In the genomic region with DNA sequence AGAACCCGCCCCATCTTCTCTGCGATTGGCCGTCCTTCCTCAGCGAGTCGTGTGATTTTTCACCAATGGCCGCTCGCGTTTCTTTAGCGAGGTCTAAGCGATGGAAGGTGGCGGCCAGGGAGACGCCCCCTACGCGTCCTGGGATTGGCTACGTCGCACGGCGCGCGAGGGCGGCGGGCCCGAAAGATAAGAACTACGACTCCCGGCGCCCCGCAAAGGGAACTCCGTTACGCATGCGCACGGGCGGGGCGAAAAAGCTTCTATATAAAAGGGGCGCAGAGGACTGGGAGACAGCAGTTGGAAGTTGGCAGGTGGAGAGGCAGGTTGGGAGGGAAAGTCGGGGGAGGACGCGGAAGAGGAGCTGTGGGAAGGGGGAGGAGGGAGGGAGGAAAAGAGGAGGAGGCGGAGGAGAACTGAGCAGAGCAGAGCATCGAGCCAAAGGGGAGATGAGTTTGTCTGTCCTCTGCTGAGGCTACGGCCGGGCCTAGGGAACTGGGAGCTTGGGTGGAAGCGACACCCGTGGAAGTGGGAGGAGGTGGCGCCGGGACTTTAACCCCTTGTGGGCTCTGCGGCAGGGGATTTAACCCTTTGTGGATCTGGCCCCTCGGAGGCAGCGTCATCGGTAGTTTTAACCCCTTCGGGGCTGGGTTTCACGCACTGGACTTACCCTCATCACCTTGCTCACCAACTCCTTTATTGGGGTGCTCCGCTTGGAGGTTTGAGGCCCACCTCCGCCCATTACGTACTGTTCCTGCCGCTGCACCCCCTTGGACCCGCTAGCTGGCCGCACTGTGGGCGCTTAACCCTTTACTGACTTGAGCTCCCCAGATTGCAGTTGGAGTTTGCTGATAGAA, we compare ENCODE assay signal across 1 cellular context.
TF ChIP-seq lines count a peak whose summit lies in the region.

A gene with protein sequence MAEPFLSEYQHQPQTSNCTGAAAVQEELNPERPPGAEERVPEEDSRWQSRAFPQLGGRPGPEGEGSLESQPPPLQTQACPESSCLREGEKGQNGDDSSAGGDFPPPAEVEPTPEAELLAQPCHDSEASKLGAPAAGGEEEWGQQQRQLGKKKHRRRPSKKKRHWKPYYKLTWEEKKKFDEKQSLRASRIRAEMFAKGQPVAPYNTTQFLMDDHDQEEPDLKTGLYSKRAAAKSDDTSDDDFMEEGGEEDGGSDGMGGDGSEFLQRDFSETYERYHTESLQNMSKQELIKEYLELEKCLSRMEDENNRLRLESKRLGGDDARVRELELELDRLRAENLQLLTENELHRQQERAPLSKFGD (plus strand): TSS at position 293 of the 854 bp plus-strand sequence. CDS start 716 bp downstream, outside the sequence.

TF ChIP-seq in WTC11, 78 proteins besides CTCF, POLR2A, EP300 and RAD21 (continued from another document):
- TF ChIP-seq, protein P1, sequence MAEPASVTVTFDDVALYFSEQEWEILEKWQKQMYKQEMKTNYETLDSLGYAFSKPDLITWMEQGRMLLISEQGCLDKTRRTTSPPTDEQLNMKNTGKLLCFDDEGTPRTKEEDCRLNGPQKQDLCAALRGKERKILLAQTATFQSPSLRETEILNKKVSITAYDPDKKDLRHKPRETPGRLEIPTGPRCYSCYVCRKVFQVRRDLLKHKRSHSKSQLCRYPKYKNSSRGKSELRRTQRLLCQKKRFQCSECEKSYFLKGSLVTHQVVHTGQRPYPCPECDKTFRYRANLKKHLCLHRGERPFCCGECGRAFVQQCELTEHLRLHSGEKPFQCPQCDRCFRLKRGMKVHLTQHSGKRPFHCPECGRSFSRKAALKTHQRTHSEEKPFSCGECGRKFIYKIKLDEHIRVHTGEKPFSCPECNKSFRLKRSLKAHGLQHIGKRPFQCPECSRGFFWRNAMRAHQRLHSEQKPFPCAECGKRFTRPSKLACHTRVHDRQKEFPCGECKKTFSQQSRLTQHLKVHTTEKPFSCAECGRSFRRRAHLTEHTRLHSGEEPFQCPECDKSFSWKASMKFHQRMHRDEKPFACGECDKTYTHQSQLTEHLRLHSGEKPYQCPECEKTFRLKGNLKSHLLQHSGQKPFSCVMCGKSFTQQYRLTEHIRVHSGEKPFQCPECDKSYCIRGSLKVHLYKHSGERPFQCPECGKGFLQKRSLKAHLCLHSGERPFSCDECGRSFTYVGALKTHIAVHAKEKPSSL (CRISPR knock-in tag; conservative IDR thresholded peaks at IDR 0.05), result peak; percentile 81; the same call in 1 of the 2 replicates
- TF ChIP-seq GABPB1 (CRISPR knock-in tag; IDR thresholded peaks at IDR 0.05) (peak; percentile 63), NFATC4 (CRISPR knock-in tag; IDR thresholded peaks at IDR 0.05) (peak; percentile 96), TEAD1 (CRISPR knock-in tag; IDR thresholded peaks at IDR 0.05) (peak; percentile 78), IRF2 (CRISPR knock-in tag; IDR thresholded peaks at IDR 0.05; ENCODE audit: borderline replicate concordance, low read depth) (no peak), MXD4 (CRISPR knock-in tag; IDR thresholded peaks at IDR 0.05; ENCODE audit: borderline replicate concordance) (no peak), NFE2L1 (CRISPR knock-in tag; IDR thresholded peaks at IDR 0.05) (peak; percentile 71; the same call in 1 of the 2 replicates), SMAD4 (CRISPR knock-in tag; IDR thresholded peaks at IDR 0.05) (no peak), OVOL2 (CRISPR knock-in tag; IDR thresholded peaks at IDR 0.05; ENCODE audit: borderline replicate concordance) (peak; percentile 78; the same call in 1 of the 2 replicates), ELF4 (CRISPR knock-in tag; IDR thresholded peaks at IDR 0.05; ENCODE audit: low read depth) (no peak), SP1 (CRISPR knock-in tag; conservative IDR thresholded peaks at IDR 0.05) (peak; percentile 77), GRHL2 (CRISPR knock-in tag; IDR thresholded peaks at IDR 0.05; ENCODE audit: insufficient replicate concordance, severe bottlenecking) (no peak), GTF2I (CRISPR knock-in tag; conservative IDR thresholded peaks at IDR 0.05) (no peak), SOX15 (CRISPR knock-in tag; IDR thresholded peaks at IDR 0.05) (peak; percentile 36), FOXP1 (CRISPR knock-in tag; IDR thresholded peaks at IDR 0.05; ENCODE audit: borderline replicate concordance) (peak; percentile 73; the same call in 1 of the 2 replicates)
- TF ChIP-seq, protein P2, sequence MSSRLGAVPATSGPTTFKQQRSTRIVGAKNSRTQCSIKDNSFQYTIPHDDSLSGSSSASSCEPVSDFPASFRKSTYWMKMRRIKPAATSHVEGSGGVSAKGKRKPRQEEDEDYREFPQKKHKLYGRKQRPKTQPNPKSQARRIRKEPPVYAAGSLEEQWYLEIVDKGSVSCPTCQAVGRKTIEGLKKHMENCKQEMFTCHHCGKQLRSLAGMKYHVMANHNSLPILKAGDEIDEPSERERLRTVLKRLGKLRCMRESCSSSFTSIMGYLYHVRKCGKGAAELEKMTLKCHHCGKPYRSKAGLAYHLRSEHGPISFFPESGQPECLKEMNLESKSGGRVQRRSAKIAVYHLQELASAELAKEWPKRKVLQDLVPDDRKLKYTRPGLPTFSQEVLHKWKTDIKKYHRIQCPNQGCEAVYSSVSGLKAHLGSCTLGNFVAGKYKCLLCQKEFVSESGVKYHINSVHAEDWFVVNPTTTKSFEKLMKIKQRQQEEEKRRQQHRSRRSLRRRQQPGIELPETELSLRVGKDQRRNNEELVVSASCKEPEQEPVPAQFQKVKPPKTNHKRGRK (CRISPR knock-in tag; IDR thresholded peaks at IDR 0.05; ENCODE audit: borderline replicate concordance), result no peak
- TF ChIP-seq, protein P3, sequence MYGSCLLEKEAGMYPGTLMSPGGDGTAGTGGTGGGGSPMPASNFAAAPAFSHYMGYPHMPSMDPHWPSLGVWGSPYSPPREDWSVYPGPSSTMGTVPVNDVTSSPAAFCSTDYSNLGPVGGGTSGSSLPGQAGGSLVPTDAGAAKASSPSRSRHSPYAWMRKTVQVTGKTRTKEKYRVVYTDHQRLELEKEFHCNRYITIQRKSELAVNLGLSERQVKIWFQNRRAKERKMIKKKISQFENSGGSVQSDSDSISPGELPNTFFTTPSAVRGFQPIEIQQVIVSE (CRISPR knock-in tag; IDR thresholded peaks at IDR 0.05; ENCODE audit: borderline replicate concordance), result peak; percentile 90
- TF ChIP-seq, protein P4, sequence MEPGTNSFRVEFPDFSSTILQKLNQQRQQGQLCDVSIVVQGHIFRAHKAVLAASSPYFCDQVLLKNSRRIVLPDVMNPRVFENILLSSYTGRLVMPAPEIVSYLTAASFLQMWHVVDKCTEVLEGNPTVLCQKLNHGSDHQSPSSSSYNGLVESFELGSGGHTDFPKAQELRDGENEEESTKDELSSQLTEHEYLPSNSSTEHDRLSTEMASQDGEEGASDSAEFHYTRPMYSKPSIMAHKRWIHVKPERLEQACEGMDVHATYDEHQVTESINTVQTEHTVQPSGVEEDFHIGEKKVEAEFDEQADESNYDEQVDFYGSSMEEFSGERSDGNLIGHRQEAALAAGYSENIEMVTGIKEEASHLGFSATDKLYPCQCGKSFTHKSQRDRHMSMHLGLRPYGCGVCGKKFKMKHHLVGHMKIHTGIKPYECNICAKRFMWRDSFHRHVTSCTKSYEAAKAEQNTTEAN (CRISPR knock-in tag; IDR thresholded peaks at IDR 0.05), result 0 out of 2 replicates have a peak, but pooled peaks have one; percentile 55
- TF ChIP-seq, protein P5, sequence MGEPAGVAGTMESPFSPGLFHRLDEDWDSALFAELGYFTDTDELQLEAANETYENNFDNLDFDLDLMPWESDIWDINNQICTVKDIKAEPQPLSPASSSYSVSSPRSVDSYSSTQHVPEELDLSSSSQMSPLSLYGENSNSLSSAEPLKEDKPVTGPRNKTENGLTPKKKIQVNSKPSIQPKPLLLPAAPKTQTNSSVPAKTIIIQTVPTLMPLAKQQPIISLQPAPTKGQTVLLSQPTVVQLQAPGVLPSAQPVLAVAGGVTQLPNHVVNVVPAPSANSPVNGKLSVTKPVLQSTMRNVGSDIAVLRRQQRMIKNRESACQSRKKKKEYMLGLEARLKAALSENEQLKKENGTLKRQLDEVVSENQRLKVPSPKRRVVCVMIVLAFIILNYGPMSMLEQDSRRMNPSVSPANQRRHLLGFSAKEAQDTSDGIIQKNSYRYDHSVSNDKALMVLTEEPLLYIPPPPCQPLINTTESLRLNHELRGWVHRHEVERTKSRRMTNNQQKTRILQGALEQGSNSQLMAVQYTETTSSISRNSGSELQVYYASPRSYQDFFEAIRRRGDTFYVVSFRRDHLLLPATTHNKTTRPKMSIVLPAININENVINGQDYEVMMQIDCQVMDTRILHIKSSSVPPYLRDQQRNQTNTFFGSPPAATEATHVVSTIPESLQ (CRISPR knock-in tag; IDR thresholded peaks at IDR 0.05), result no peak
- TF ChIP-seq, protein P6, sequence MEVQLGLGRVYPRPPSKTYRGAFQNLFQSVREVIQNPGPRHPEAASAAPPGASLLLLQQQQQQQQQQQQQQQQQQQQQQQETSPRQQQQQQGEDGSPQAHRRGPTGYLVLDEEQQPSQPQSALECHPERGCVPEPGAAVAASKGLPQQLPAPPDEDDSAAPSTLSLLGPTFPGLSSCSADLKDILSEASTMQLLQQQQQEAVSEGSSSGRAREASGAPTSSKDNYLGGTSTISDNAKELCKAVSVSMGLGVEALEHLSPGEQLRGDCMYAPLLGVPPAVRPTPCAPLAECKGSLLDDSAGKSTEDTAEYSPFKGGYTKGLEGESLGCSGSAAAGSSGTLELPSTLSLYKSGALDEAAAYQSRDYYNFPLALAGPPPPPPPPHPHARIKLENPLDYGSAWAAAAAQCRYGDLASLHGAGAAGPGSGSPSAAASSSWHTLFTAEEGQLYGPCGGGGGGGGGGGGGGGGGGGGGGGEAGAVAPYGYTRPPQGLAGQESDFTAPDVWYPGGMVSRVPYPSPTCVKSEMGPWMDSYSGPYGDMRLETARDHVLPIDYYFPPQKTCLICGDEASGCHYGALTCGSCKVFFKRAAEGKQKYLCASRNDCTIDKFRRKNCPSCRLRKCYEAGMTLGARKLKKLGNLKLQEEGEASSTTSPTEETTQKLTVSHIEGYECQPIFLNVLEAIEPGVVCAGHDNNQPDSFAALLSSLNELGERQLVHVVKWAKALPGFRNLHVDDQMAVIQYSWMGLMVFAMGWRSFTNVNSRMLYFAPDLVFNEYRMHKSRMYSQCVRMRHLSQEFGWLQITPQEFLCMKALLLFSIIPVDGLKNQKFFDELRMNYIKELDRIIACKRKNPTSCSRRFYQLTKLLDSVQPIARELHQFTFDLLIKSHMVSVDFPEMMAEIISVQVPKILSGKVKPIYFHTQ (CRISPR knock-in tag; IDR thresholded peaks at IDR 0.05), result peak; percentile 91
- TF ChIP-seq, protein P7, sequence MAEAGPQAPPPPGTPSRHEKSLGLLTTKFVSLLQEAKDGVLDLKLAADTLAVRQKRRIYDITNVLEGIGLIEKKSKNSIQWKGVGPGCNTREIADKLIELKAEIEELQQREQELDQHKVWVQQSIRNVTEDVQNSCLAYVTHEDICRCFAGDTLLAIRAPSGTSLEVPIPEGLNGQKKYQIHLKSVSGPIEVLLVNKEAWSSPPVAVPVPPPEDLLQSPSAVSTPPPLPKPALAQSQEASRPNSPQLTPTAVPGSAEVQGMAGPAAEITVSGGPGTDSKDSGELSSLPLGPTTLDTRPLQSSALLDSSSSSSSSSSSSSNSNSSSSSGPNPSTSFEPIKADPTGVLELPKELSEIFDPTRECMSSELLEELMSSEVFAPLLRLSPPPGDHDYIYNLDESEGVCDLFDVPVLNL (CRISPR knock-in tag; IDR thresholded peaks at IDR 0.05; ENCODE audit: borderline replicate concordance, low read depth), result 0 out of 2 replicates have a peak, but pooled peaks have one; percentile 9
- TF ChIP-seq, protein P8, sequence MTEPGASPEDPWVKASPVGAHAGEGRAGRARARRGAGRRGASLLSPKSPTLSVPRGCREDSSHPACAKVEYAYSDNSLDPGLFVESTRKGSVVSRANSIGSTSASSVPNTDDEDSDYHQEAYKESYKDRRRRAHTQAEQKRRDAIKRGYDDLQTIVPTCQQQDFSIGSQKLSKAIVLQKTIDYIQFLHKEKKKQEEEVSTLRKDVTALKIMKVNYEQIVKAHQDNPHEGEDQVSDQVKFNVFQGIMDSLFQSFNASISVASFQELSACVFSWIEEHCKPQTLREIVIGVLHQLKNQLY (CRISPR knock-in tag; IDR thresholded peaks at IDR 0.05), result no peak
- TF ChIP-seq, protein P9, sequence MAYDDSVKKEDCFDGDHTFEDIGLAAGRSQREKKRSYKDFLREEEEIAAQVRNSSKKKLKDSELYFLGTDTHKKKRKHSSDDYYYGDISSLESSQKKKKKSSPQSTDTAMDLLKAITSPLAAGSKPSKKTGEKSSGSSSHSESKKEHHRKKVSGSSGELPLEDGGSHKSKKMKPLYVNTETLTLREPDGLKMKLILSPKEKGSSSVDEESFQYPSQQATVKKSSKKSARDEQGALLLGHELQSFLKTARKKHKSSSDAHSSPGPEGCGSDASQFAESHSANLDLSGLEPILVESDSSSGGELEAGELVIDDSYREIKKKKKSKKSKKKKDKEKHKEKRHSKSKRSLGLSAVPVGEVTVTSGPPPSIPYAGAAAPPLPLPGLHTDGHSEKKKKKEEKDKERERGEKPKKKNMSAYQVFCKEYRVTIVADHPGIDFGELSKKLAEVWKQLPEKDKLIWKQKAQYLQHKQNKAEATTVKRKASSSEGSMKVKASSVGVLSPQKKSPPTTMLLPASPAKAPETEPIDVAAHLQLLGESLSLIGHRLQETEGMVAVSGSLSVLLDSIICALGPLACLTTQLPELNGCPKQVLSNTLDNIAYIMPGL (CRISPR knock-in tag; IDR thresholded peaks at IDR 0.05), result no peak
- TF ChIP-seq, protein P10, sequence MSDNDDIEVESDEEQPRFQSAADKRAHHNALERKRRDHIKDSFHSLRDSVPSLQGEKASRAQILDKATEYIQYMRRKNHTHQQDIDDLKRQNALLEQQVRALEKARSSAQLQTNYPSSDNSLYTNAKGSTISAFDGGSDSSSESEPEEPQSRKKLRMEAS (CRISPR knock-in tag; IDR thresholded peaks at IDR 0.05), result 0 out of 2 replicates have a peak, but pooled peaks have one; percentile 18
- TF ChIP-seq, protein P11, sequence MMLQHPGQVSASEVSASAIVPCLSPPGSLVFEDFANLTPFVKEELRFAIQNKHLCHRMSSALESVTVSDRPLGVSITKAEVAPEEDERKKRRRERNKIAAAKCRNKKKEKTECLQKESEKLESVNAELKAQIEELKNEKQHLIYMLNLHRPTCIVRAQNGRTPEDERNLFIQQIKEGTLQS (CRISPR knock-in tag; conservative IDR thresholded peaks at IDR 0.05), result no peak
